In genomic region chr10:70493660-70494234, GRCh38 we compare ENCODE assay signal across 9 cellular contexts. TPM values are rescaled to one million over a fixed set of nuclear protein-coding genes. Genes with fewer than 3 reads are reported as not detected.
DNase-seq lines count a peak whose midpoint lies in the region; ATAC-seq and TF ChIP-seq lines count a peak whose summit lies in the region.
"Had no signal": no experiment of that assay in that cellular context is flagged by ENCODE, and none has a peak within 500 bp of the region (broad histone marks: within the 10 kb centered on the region; RNA-seq: fewer than 3 reads in every experiment).

No MANE protein-coding gene starts in this region.

- peaks cover 5 to 49% of the 10 kb centered on the region in 2 donors for H3K4me1 ChIP-seq in left lung

- TF ChIP-seq CTCF in left lung (IDR thresholded peaks at IDR 0.05): no peak

- H3K27me3 ChIP-seq in left lung: no peaks in the 10 kb centered on the region

- ATAC-seq in GM19025 (IDR thresholded peaks at IDR 0.05; ENCODE audit: low read depth, unreplicated experiment): peak; percentile 78
- peak; percentile 64 for ATAC-seq in HG02840 (IDR thresholded peaks at IDR 0.05; ENCODE audit: low FRiP score, unreplicated experiment)
- ATAC-seq in left lung: peak; percentile 8
- ATAC-seq: Panc1 had no signal

- peak overlapping the region in 1 of 2 donors; percentile 48 for H3K27ac ChIP-seq in left lung
- H3K27ac ChIP-seq: epithelial cell of prostate had no signal

- H3K4me3 ChIP-seq in left lung: no peak overlapping the region

- H3K9me3 ChIP-seq in left lung: no peaks in the 10 kb centered on the region

- H3K36me3 ChIP-seq in left lung: no peaks in the 10 kb centered on the region

- intact Hi-C loops in left lung (cut with DNase I): no loop called here

- DNase-seq in NOMO-1 treated with dmso at 0.1 percent for 144 hours (lab: John Stamatoyannopoulos, UW; ENCODE audit: unreplicated experiment) (peak; percentile 14), left lung (no peak), COLO829 (ENCODE audit: low spot score) (no peak), NCI-H1105 (lab: John Stamatoyannopoulos, UW) (no peak), putamen (ENCODE audit: low spot score) (no peak)

RNA-seq across cellular contexts. Expression of gene PALD1, which starts 15.2 kb away (rescaled TPM):
- total RNA-seq in left lung: 10 to 100 TPM; 10.1 to 10.8 TPM

RNA-seq across cellular contexts. Expression of gene NODAL, which starts 52.3 kb away (rescaled TPM):
- total RNA-seq in left lung: not detected

Comparison
In these comparisons a context has a peak if more than half of its experiments do, and no peak if none do; other contexts are left out.
1. ATAC-seq: peak in every context shown above with its lines; median percentile 78 in GM19025; 64 in HG02840; 8 in left lung.